In genomic region chr22:37643225-37643847, GRCh38 we compare ENCODE assay signal across 8 cellular contexts. TPM values are rescaled to one million over a fixed set of nuclear protein-coding genes. Genes with fewer than 3 reads are reported as not detected.
DNase-seq lines count a peak whose midpoint lies in the region; ATAC-seq and TF ChIP-seq lines count a peak whose summit lies in the region.

No MANE protein-coding gene starts in this region.

- peak; percentile 16 for DNase-seq in NCI-H510A treated with DMSO at 0.1 percent for 48 hours (lab: John Stamatoyannopoulos, UW)
- DNase-seq in NCI-H510A (lab: John Stamatoyannopoulos, UW) = no peak
- DNase-seq in Kasumi-1 (lab: John Stamatoyannopoulos, UW) = peak; percentile 60 to 66
- DNase-seq in T-helper 1 cell = peak; percentile 63 to 85 (median 80)
- DNase-seq in activated naive CD8-positive, alpha-beta T cell treated with anti-CD3 and anti-CD28 coated beads, Interleukin-2, amount 50 U/mL, for 16 hours (ENCODE audit: low read depth, low spot score) = peak; percentile 80
- DNase-seq in heart right ventricle = peak; percentile 86 to 90
- peak; percentile 89 for DNase-seq in retina

- H3K36me3 ChIP-seq in heart right ventricle = peaks cover 0 to 68% (median 0%) of the 10 kb centered on the region in 9 donors

- WGBS in heart right ventricle, 2 donors = 35 to 37% methylated on average over 9 of the region's 9 CpGs

- H3K9me3 ChIP-seq in heart right ventricle = no peaks in the 10 kb centered on the region

- TF ChIP-seq CTCF in heart right ventricle (IDR thresholded peaks at IDR 0.05) = peak; percentile 91 to 97 (median 95)

- H3K4me3 ChIP-seq in heart right ventricle = no peak overlapping the region

- intact Hi-C loops in heart right ventricle (cut with DNase I) = loop anchor here (1.0 to 10.0 kb wide), 7 partner anchors 37 to 151 kb away; no protein-coding TSS in a partner anchor

- H3K27ac ChIP-seq in heart right ventricle = no peak overlapping the region

- ATAC-seq in heart right ventricle = peak; percentile 76 to 93 (median 86)
- ATAC-seq in GM21447 (IDR thresholded peaks at IDR 0.05; ENCODE audit: unreplicated experiment) = no peak

- peaks cover 0 to 12% (median 0%) of the 10 kb centered on the region in 7 donors for H3K27me3 ChIP-seq in heart right ventricle

- H3K4me1 ChIP-seq in heart right ventricle = peaks cover 0 to 44% (median 19%) of the 10 kb centered on the region in 9 donors

RNA-seq across cellular contexts. Expression of gene SH3BP1, which starts 3.9 kb away (rescaled TPM):
- total RNA-seq in heart right ventricle = 1 to 10 TPM in 8 of 10 donors, under 1 TPM in 2; 0.50 to 9.3 (median 2.7) TPM
- polyA plus RNA-seq in heart right ventricle = 1 to 10 TPM; 1.4 to 1.5 TPM

RNA-seq across cellular contexts. Expression of gene PDXP, which starts 15.2 kb away (rescaled TPM):
- total RNA-seq in heart right ventricle = 10 to 100 TPM; 16.6 to 29.9 (median 21.2) TPM
- polyA plus RNA-seq in heart right ventricle = 10 to 100 TPM in 1 of 2 donors, 1 to 10 TPM in 1; 5.3 to 26.9 TPM

RNA-seq across cellular contexts. Expression of gene LGALS1, which starts 32.1 kb away (rescaled TPM):
- 1,000 to 10,000 TPM in 2 of 10 donors, 100 to 1,000 TPM in 8; 651 to 1,550 (median 786) TPM for total RNA-seq in heart right ventricle
- polyA plus RNA-seq in heart right ventricle = 1,000 to 10,000 TPM; 1,777 to 4,200 TPM

RNA-seq across cellular contexts. Expression of gene GGA1, which starts 34.7 kb away (rescaled TPM):
- 10 to 100 TPM; 22.9 to 32.6 (median 25.4) TPM for total RNA-seq in heart right ventricle
- polyA plus RNA-seq in heart right ventricle = 10 to 100 TPM; 31.0 to 39.7 TPM

RNA-seq across cellular contexts. Expression of gene NOL12, which starts 42.8 kb away (rescaled TPM):
- total RNA-seq in heart right ventricle = 10 to 100 TPM; 10.8 to 16.8 (median 12.7) TPM
- polyA plus RNA-seq in heart right ventricle = 10 to 100 TPM; 19.6 to 35.3 TPM
